In genomic region chr5:149646564-149646963, GRCh38 we compare ENCODE assay signal across 10 cellular contexts.
DNase-seq lines count a peak whose midpoint lies in the region; ATAC-seq and TF ChIP-seq lines count a peak whose summit lies in the region.
"Had no signal": no experiment of that assay in that cellular context is flagged by ENCODE, and none has a peak within 500 bp of the region (broad histone marks: within the 10 kb centered on the region; RNA-seq: fewer than 3 reads in every experiment).

No MANE protein-coding gene starts in this region.

- H2BK5ac ChIP-seq in mesendoderm (ENCODE audit: low read length), result no peak overlapping the region

- TF ChIP-seq CTCF in mesothelial cell of epicardium (IDR thresholded peaks at IDR 0.05; ENCODE audit: unreplicated experiment), result no peak

- no peaks in the 10 kb centered on the region for H3K27me3 Mint-ChIP-seq in mesothelial cell of epicardium (ENCODE audit: low read depth)

- H3K9me3 Mint-ChIP-seq in mesothelial cell of epicardium, result no peaks in the 10 kb centered on the region

- no peaks in the 10 kb centered on the region for H3K79me1 ChIP-seq in mesendoderm (ENCODE audit: low read length)

- no peak overlapping the region for H3K4me2 ChIP-seq in mesendoderm (ENCODE audit: low read length)

- H2AK5ac ChIP-seq in mesendoderm (ENCODE audit: low read length), result no peak overlapping the region

- no peak overlapping the region for H3K56ac ChIP-seq in mesendoderm (ENCODE audit: low read length)

- peaks cover 8% of the 10 kb centered on the region for H3K4me1 Mint-ChIP-seq in mesothelial cell of epicardium

- no peaks in the 10 kb centered on the region for H3K27me3 ChIP-seq in mesendoderm (ENCODE audit: insufficient read depth, low read length, poor library complexity)
- H3K27me3 ChIP-seq: gastrocnemius medialis had no signal

- H4K5ac ChIP-seq in mesendoderm (ENCODE audit: low read length), result no peak overlapping the region

- no peak overlapping the region for H2BK120ac ChIP-seq in mesendoderm (ENCODE audit: low read depth, low read length)

- no peak for TF ChIP-seq EP300 in Ishikawa (IDR thresholded peaks at IDR 0.05; ENCODE audit: borderline replicate concordance)

- no peak overlapping the region for H3K4me3 ChIP-seq in mesendoderm (ENCODE audit: low read length)
- H3K4me3 ChIP-seq: gastrocnemius medialis had no signal

- H3K36me3 ChIP-seq in mesendoderm (ENCODE audit: control insufficient read depth, insufficient read depth, low read length), result no peaks in the 10 kb centered on the region
- H3K36me3 ChIP-seq: gastrocnemius medialis had no signal

- no peaks in the 10 kb centered on the region for H3K79me2 ChIP-seq in mesendoderm (ENCODE audit: control insufficient read depth, insufficient read depth, low read length)

- H3K27ac ChIP-seq in mesendoderm (ENCODE audit: low read depth, low read length), result no peak overlapping the region
- H3K27ac ChIP-seq: gastrocnemius medialis had no signal

- no peaks in the 10 kb centered on the region for H3K4me1 ChIP-seq in mesendoderm (ENCODE audit: control insufficient read depth, low read depth, low read length)

- no peak overlapping the region for H3K23ac ChIP-seq in mesendoderm (ENCODE audit: low read length)

- H2BK15ac ChIP-seq in mesendoderm (replicated peaks; ENCODE audit: low read depth), result no peak overlapping the region

- H3K4ac ChIP-seq in mesendoderm (ENCODE audit: low read depth, low read length), result no peak overlapping the region

- H3K27ac Mint-ChIP-seq in mesothelial cell of epicardium, result no peak overlapping the region

- no peak for ATAC-seq in HG02885 (IDR thresholded peaks at IDR 0.05; ENCODE audit: poor library complexity, unreplicated experiment)
- ATAC-seq: gastrocnemius medialis had no signal

- DNase-seq in NCI-H2196 (lab: John Stamatoyannopoulos, UW; ENCODE audit: unreplicated experiment) (peak; percentile 17), NCI-H2196 treated with DMSO at 0.1 percent for 48 hours (lab: John Stamatoyannopoulos, UW; ENCODE audit: unreplicated experiment) (no peak), mesothelial cell of epicardium (ENCODE audit: low spot score in 2 of 2, unreplicated experiment in 2 of 2) (peak; percentile 35 to 53), mesendoderm (no peak), mucosa of gallbladder (ENCODE audit: low spot score) (no peak)
- DNase-seq in activated CD8-positive, alpha-beta memory T cell treated with anti-CD3 and anti-CD28 coated beads, Interleukin-2, amount 50 U/mL, for 4 hours, result peak; percentile 35
- DNase-seq: gastrocnemius medialis, SW 1271 had no signal

- WGBS in mesendoderm (ENCODE audit: extremely low coverage, insufficient coverage, low lambda C conversion rate), result no CpG with 5 or more reads among the region's 9 CpGs

- TF ChIP-seq RAD21 in Ishikawa (IDR thresholded peaks at IDR 0.05; ENCODE audit: low read depth), result no peak

- H3K4me3 Mint-ChIP-seq in mesothelial cell of epicardium, result no peak overlapping the region

- no peak overlapping the region for H3K9ac ChIP-seq in mesendoderm (ENCODE audit: low read length)

- H3K18ac ChIP-seq in mesendoderm (ENCODE audit: low read length), result no peak overlapping the region

- no peaks in the 10 kb centered on the region for H3K36me3 Mint-ChIP-seq in mesothelial cell of epicardium

- no peak overlapping the region for H4K8ac ChIP-seq in mesendoderm (ENCODE audit: low read depth, low read length)

TF ChIP-seq in Ishikawa, 13 proteins besides CTCF, POLR2A, EP300 and RAD21:
- peak; percentile 79 for TF ChIP-seq EGR1 (IDR thresholded peaks at IDR 0.05)
- no peak for TF ChIP-seq CEBPB (IDR thresholded peaks at IDR 0.05)
- TF ChIP-seq NFIC (IDR thresholded peaks at IDR 0.05), result peak; percentile 52; the same call in 1 of the 2 replicates

Comparison
In these comparisons a context has a peak if more than half of its experiments do, and no peak if none do; other contexts are left out.
1. DNase-seq: peak in NCI-H2196 (single experiment), activated CD8-positive, alpha-beta memory T cell treated with anti-CD3 and anti-CD28 coated beads, Interleukin-2, amount 50 U/mL, for 4 hours (single experiment) and mesothelial cell of epicardium (2 of 2); none in NCI-H2196 treated with DMSO at 0.1 percent for 48 hours (single experiment), mesendoderm (single experiment) and mucosa of gallbladder (single experiment).